8 cellular contexts compared by ENCODE assay signal in the genomic region with DNA sequence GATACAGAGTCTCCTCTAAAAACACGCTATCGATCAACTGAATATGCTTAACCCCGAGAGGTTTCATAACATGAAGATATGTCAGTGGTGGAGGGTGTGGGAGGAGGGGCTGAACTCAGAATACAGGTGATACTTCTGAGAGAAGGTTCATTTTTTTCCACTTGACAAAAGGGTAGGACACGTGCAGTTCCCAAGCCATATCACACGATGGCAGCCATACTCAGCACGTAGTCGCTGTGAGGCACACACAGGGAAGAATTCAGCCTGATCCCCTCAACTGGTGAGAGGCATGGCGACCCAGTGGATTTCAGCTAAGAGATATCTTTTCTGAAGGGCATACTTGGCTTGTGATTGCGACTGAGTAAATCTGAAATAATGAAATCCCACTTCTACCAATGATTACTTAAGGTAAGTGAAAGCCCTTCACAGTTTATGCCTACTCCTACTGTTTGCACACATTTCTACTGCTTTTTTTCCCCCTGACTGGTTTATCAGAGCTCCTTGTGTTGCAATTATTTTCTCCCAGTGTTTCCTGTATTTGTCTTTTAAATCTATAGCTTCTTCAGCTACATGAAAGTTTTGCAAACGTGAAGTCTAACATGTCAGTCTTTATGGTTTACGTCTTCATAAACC.
A peak's percentile ranks its signal among the peaks of the same experiment; 100 is the strongest.
DNase-seq lines count a peak whose midpoint lies in the region; ATAC-seq and TF ChIP-seq lines count a peak whose summit lies in the region.

No MANE protein-coding gene starts in this region.

- H3K9me3 ChIP-seq in HUES64 (ENCODE audit: insufficient read depth, low read depth, low read length), result no peaks in the 10 kb centered on the region
- no peaks in the 10 kb centered on the region for H3K9me3 ChIP-seq in PC-9 (ENCODE audit: insufficient read depth, low read depth)
- H3K9me3 ChIP-seq in osteoblast (ENCODE audit: low read depth, low read length), result no peaks in the 10 kb centered on the region

- H3K27me3 Mint-ChIP-seq in immature natural killer cell (ENCODE audit: low read depth in 3 of 3), result peaks cover 3 to 7% (median 5%) of the 10 kb centered on the region in 3 donors

- no peaks in the 10 kb centered on the region for H3K9me3 Mint-ChIP-seq in immature natural killer cell

- no peaks in the 10 kb centered on the region for H4K20me1 ChIP-seq in PC-9 (ENCODE audit: insufficient read depth)
- no peaks in the 10 kb centered on the region for H4K20me1 ChIP-seq in osteoblast (ENCODE audit: insufficient read depth, low read length)

- H3K4me3 Mint-ChIP-seq in immature natural killer cell, result no peak overlapping the region

- intact Hi-C loops in PC-9 (cut with micrococcal nuclease; ENCODE audit: unreplicated experiment), result loop anchor here (2.0 to 10.0 kb wide), 2 partner anchors 132 to 380 kb away; no protein-coding TSS in a partner anchor

- H3K4me2 ChIP-seq in PC-9 (0 out of 2 replicates have a peak overlapping the region, but pooled peaks have one; percentile 3), osteoblast (ENCODE audit: insufficient read depth, low read length) (no peak overlapping the region)

- 0 out of 2 replicates have a peak overlapping the region, but pooled peaks have one; percentile 11 for H3K9ac ChIP-seq in HUES64 (ENCODE audit: low read depth, low read length)

- H3K36me3 Mint-ChIP-seq in immature natural killer cell, result no peaks in the 10 kb centered on the region

- H3F3A ChIP-seq in PC-9 (ENCODE audit: insufficient read depth, low read depth), result no peaks in the 10 kb centered on the region

- CTCF ChIA-PET in PC-9 (lab: Charles Lee), result interaction anchor here (0.6 to 1.2 kb wide), 2 partner anchors 115 to 132 kb away, joined by 3 to 6 read pairs; no protein-coding TSS in a partner anchor

- H3K36me3 ChIP-seq in ACC112 (ENCODE audit: insufficient read depth, low read length) (no peaks in the 10 kb centered on the region), HUES64 (ENCODE audit: insufficient read depth, low read length) (no peaks in the 10 kb centered on the region), PC-9 (ENCODE audit: low read depth) (no peaks in the 10 kb centered on the region), osteoblast (ENCODE audit: insufficient read depth, low read length) (no peaks in the 10 kb centered on the region)

- no TSS peak for BruUV-seq in PC-9 (replicated peaks; lab: Mats Ljungman, UMichigan)

- no peak for ATAC-seq in HG03460 (IDR thresholded peaks at IDR 0.05; ENCODE audit: unreplicated experiment)

- H3K27ac ChIP-seq in ACC112 (ENCODE audit: low read depth, low read length) (no peak overlapping the region), HUES64 (ENCODE audit: low read depth, low read length) (no peak overlapping the region), PC-9 (no peak overlapping the region), osteoblast (ENCODE audit: low read depth, low read length) (no peak overlapping the region)

- H3K27ac Mint-ChIP-seq in immature natural killer cell, result no peak overlapping the region

- H2AFZ ChIP-seq in ACC112 (ENCODE audit: low read length, unreplicated experiment) (peak overlapping the region; percentile 30), PC-9 (no peak overlapping the region), osteoblast (ENCODE audit: low read length) (no peak overlapping the region)

- 51% methylated on average over 11 of the region's 11 CpGs for WGBS in HUES64

- H3K79me2 ChIP-seq in ACC112 (ENCODE audit: control insufficient read depth, insufficient read depth, low read length, unreplicated experiment) (no peaks in the 10 kb centered on the region), PC-9 (ENCODE audit: low read depth) (no peaks in the 10 kb centered on the region), osteoblast (ENCODE audit: insufficient read depth, low read length) (no peaks in the 10 kb centered on the region)

- POLR2A ChIA-PET in PC-9 (lab: Charles Lee; ENCODE audit: unreplicated experiment), result no interaction called here

- H3K9me2 ChIP-seq in PC-9 (ENCODE audit: insufficient read depth), result no peaks in the 10 kb centered on the region

- TF ChIP-seq CTCF in GM12872 (IDR thresholded peaks at IDR 0.05; ENCODE audit: insufficient read depth, low read depth, low read length), result peak; percentile 50; the same call in 1 of the 3 replicates
- peak; percentile 49; the same call in 1 of the 2 replicates for TF ChIP-seq CTCF in PC-9 (conservative IDR thresholded peaks at IDR 0.05)
- peak; percentile 52 for TF ChIP-seq CTCF in fibroblast of mammary gland (conservative IDR thresholded peaks at IDR 0.05; ENCODE audit: control insufficient read depth, insufficient read depth, low read depth, low read length)
- peak; percentile 58 for TF ChIP-seq CTCF in osteoblast (IDR thresholded peaks at IDR 0.05; ENCODE audit: extremely low read depth, low read depth, low read length)

- no peaks in the 10 kb centered on the region for H3K27me3 ChIP-seq in ACC112 (ENCODE audit: insufficient read depth, low read length)
- H3K27me3 ChIP-seq in HUES64 (ENCODE audit: insufficient read depth, low read length), result no peaks in the 10 kb centered on the region
- H3K27me3 ChIP-seq in PC-9 (ENCODE audit: insufficient read depth, low read depth), result no peaks in the 10 kb centered on the region
- peaks cover 26% of the 10 kb centered on the region for H3K27me3 ChIP-seq in osteoblast (ENCODE audit: insufficient read depth, low read length)

- DNase-seq in PC-9 (peak in 1 of 2 experiments; percentile 16), fibroblast of mammary gland (ENCODE audit: low read depth) (peak; percentile 46), osteoblast (ENCODE audit: insufficient read length, low spot score, missing footprints) (no peak), immature natural killer cell (no peak)

- H3K4me3 ChIP-seq in ACC112 (ENCODE audit: low read depth, low read length) (no peak overlapping the region), HUES64 (ENCODE audit: low read length) (no peak overlapping the region), PC-9 (no peak overlapping the region), fibroblast of mammary gland (ENCODE audit: control insufficient read depth, low read depth, low read length) (no peak overlapping the region), osteoblast (ENCODE audit: insufficient read depth, low read length) (no peak overlapping the region)

- H3K4me1 ChIP-seq in ACC112 (ENCODE audit: control insufficient read depth, insufficient read depth, low read length, unreplicated experiment), result peaks cover 7% of the 10 kb centered on the region
- 0 out of 2 replicates have a peak, but pooled peaks cover 4% of the 10 kb centered on the region for H3K4me1 ChIP-seq in HUES64 (ENCODE audit: insufficient read depth, low read length)
- H3K4me1 ChIP-seq in PC-9 (replicated peaks; ENCODE audit: insufficient read depth), result no peaks in the 10 kb centered on the region
- no peaks in the 10 kb centered on the region for H3K4me1 ChIP-seq in osteoblast (ENCODE audit: insufficient read depth, low read length)

- no peaks in the 10 kb centered on the region for H3K4me1 Mint-ChIP-seq in immature natural killer cell
